In the genomic region with DNA sequence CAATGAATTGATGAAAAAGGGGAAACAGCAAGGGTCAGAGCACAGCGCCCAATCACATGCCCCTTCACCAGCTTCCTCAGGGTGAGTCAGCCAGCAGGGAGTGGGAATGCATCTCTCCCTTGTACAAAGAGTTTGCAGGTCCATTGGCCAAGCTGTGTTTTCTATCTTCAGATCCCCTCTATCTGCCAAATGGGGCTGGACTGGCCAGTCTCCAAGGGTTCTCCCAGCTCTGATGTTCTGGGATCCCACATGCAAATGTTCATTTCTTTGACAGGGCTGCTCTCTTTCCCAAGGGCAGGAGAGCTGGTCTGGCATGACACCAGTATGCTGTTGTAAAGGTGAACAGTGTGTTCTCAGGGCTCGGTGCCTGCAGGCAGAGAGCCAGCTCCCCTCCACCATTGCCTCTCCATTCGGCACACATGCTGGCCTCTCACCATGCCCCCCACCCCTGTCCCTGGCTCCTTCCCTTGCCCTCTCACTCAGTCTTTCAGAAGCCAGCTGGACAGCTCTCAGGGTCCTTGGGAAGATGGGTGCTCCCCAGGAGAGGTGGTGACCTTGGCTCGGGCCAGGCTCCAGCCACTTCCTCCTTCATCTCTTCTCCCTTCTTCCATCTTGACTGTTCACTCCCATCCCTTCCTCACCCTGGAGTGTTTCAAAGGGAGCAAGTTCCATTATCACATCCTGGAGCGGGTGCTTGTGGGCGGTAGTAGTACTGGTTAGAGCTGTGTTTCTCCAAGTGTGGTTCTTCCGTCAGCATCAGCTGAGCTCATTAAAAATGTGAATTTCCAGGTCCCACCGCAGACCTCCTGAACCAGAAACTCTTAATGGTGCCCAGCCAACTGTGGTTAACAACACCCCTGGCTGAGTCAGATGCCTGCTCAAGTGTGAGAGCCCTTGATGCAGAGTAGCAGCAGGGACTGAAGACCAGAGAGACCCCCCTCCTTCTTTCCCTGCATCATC, we compare ENCODE assay signal across 14 cellular contexts. TPM values are rescaled to one million over a fixed set of nuclear protein-coding genes. Genes with fewer than 3 reads are reported as not detected.
DNase-seq lines count a peak whose midpoint lies in the region; ATAC-seq, FAIRE-seq and TF ChIP-seq lines count a peak whose summit lies in the region.
"Had no signal": no experiment of that assay in that cellular context is flagged by ENCODE, and none has a peak within 500 bp of the region (broad histone marks: within the 10 kb centered on the region; RNA-seq: fewer than 3 reads in every experiment).

No MANE protein-coding gene starts in this region.

- no peak overlapping the region for H3K18ac ChIP-seq in mesendoderm (ENCODE audit: low read length)

- H3K27ac Mint-ChIP-seq in neural crest cell (ENCODE audit: unreplicated experiment), result peak overlapping the region; percentile 21

- no peaks in the 10 kb centered on the region for H3K9me3 ChIP-seq in stomach

- no peak overlapping the region for H2BK120ac ChIP-seq in mesendoderm (ENCODE audit: low read depth, low read length)

- H3K27ac ChIP-seq in cingulate gyrus (ENCODE audit: low read depth, low read length) (peak overlapping the region; percentile 55), stomach (no peak overlapping the region), mesendoderm (ENCODE audit: low read depth, low read length) (no peak overlapping the region)

- intact Hi-C loops in stomach (cut with DNase I; ENCODE audit: low total_unique reads), result no loop called here

- H3K79me2 ChIP-seq in mesendoderm (ENCODE audit: control insufficient read depth, insufficient read depth, low read length), result no peaks in the 10 kb centered on the region

- H3K4me3 Mint-ChIP-seq in neural crest cell, result no peak overlapping the region

- no peak for TF ChIP-seq CTCF in neural crest cell (conservative IDR thresholded peaks at IDR 0.05)
- no peak for TF ChIP-seq CTCF in stomach (IDR thresholded peaks at IDR 0.05)

- H3K4me1 ChIP-seq in stomach (peaks cover 0 to 15% (median 4%) of the 10 kb centered on the region in 4 donors), mesendoderm (ENCODE audit: control insufficient read depth, low read depth, low read length) (no peaks in the 10 kb centered on the region)

- H3K56ac ChIP-seq in mesendoderm (ENCODE audit: low read length), result no peak overlapping the region

- no peak for FAIRE-seq in HTR-8/SVneo (lab: Jason Lieb, UNC)
- FAIRE-seq: endothelial cell of umbilical vein had no signal

- TF ChIP-seq POLR2A in stomach (IDR thresholded peaks at IDR 0.05), result no peak

- no peak for TF ChIP-seq EP300 in stomach (IDR thresholded peaks at IDR 0.05)

- no peak overlapping the region for H3K4ac ChIP-seq in mesendoderm (ENCODE audit: low read depth, low read length)

- no peak overlapping the region for H2BK15ac ChIP-seq in mesendoderm (replicated peaks; ENCODE audit: low read depth)

- H3K9me3 Mint-ChIP-seq in neural crest cell, result peaks cover 3% of the 10 kb centered on the region

- in situ Hi-C loops in ACHN (cut with HindIII; ENCODE audit: low pct_ligation_motif_present, low pct_unique_long_range_greater_than_20kb, low sequenced_read_pairs), result no loop called here

- no peak overlapping the region for H4K5ac ChIP-seq in mesendoderm (ENCODE audit: low read length)

- H4K8ac ChIP-seq in mesendoderm (ENCODE audit: low read depth, low read length), result no peak overlapping the region

- H3K9ac ChIP-seq in mesendoderm (ENCODE audit: low read length), result no peak overlapping the region

- H3K36me3 Mint-ChIP-seq in neural crest cell (ENCODE audit: low read depth), result no peaks in the 10 kb centered on the region

- H3K27me3 ChIP-seq in stomach, result peaks cover 0 to 8% (median 0%) of the 10 kb centered on the region in 3 donors
- H3K27me3 ChIP-seq in mesendoderm (ENCODE audit: insufficient read depth, low read length, poor library complexity), result no peaks in the 10 kb centered on the region

- ATAC-seq in GM21526 (IDR thresholded peaks at IDR 0.05; ENCODE audit: low FRiP score, unreplicated experiment), result no peak

- peaks cover 23% of the 10 kb centered on the region for H3K4me1 Mint-ChIP-seq in neural crest cell

- WGBS in stomach, 5 donors, result 63 to 81% (median 70%) methylated on average over 8 of the region's 8 CpGs
- no CpG with 5 or more reads among the region's 8 CpGs for WGBS in mesendoderm (ENCODE audit: extremely low coverage, insufficient coverage, low lambda C conversion rate)

- no peaks in the 10 kb centered on the region for H3K79me1 ChIP-seq in mesendoderm (ENCODE audit: low read length)

- no peak overlapping the region for H3K4me3 ChIP-seq in stomach
- no peak overlapping the region for H3K4me3 ChIP-seq in mesendoderm (ENCODE audit: low read length)

- peaks cover 33% of the 10 kb centered on the region for H3K27me3 Mint-ChIP-seq in neural crest cell (ENCODE audit: low read depth)

- H2AK5ac ChIP-seq in mesendoderm (ENCODE audit: low read length), result no peak overlapping the region

- peak; percentile 92 for DNase-seq in ACHN
- DNase-seq in M059J (ENCODE audit: low read depth), result peak; percentile 50
- no peak for DNase-seq in neural crest cell (ENCODE audit: low read depth, low spot score)
- DNase-seq in stomach, result no peak
- DNase-seq in mesendoderm, result no peak
- DNase-seq in HTR-8/SVneo (ENCODE audit: insufficient read length, low spot score), result no peak
- DNase-seq: activated effector memory CD4-positive, alpha-beta T cell treated with anti-CD3 and anti-CD28 coated beads, Interleukin-2, amount 50 U/mL, for 16 hours; NCI-H345; trophoblast cell had no signal

- no peak overlapping the region for H3K4me2 ChIP-seq in mesendoderm (ENCODE audit: low read length)

- H3K36me3 ChIP-seq in stomach (no peaks in the 10 kb centered on the region), mesendoderm (ENCODE audit: control insufficient read depth, insufficient read depth, low read length) (no peaks in the 10 kb centered on the region)

- H3K23ac ChIP-seq in mesendoderm (ENCODE audit: low read length), result no peak overlapping the region

- no peak overlapping the region for H2BK5ac ChIP-seq in mesendoderm (ENCODE audit: low read length)

RNA-seq across cellular contexts. Expression of gene ANGPT4, which starts 24.7 kb away (rescaled TPM):
- total RNA-seq in M059J (2014; rRNA removed; shearing (Covaris generic)), result not detected in 2 replicates
- total RNA-seq in neural crest cell (0.07 TPM in 1 of 2 replicates, not detected in the other), stomach (1 to 10 TPM in 1 of 5 donors, under 1 TPM in 1, not detected in 3; 0.29 to 1.8 TPM)
- under 1 TPM in 2 of 3 donors, not detected in 1; 0.05 to 0.06 TPM for polyA plus RNA-seq in stomach
- polyA plus RNA-seq in mesendoderm (2013, experiment 1 of 2), result 0.18 TPM
- 0.22 TPM for polyA plus RNA-seq in mesendoderm (2013, experiment 2 of 2)
- total RNA-seq: endothelial cell of umbilical vein, lung microvascular endothelial cell had no signal
- polyA plus RNA-seq: AG04450, endothelial cell of umbilical vein had no signal

RNA-seq across cellular contexts. Expression of gene FAM110A, which starts 57.9 kb away (rescaled TPM):
- 9.5 and 10.1 TPM in 2 replicates for total RNA-seq in M059J (2014; rRNA removed; shearing (Covaris generic))
- total RNA-seq in neural crest cell, result 16.8 and 17.4 TPM in 2 replicates
- 1 to 10 TPM in 4 of 5 donors, under 1 TPM in 1; 0.58 to 9.8 (median 1.7) TPM for total RNA-seq in stomach
- polyA plus RNA-seq in stomach, result 10 to 100 TPM in 1 of 3 donors, 1 to 10 TPM in 2; 4.1 to 17.6 (median 7.2) TPM
- polyA plus RNA-seq in mesendoderm (2013, experiment 1 of 2), result 7.2 TPM
- polyA plus RNA-seq in mesendoderm (2013, experiment 2 of 2), result 7.3 TPM

Comparison
In these comparisons a context has a peak if more than half of its experiments do, and no peak if none do; other contexts are left out.
1. DNase-seq: peak in ACHN (single experiment) and M059J (single experiment); none in neural crest cell (single experiment), stomach (single experiment), mesendoderm (single experiment) and HTR-8/SVneo (single experiment).